Comparison of ENCODE assay signal across 11 cellular contexts in the genomic region with DNA sequence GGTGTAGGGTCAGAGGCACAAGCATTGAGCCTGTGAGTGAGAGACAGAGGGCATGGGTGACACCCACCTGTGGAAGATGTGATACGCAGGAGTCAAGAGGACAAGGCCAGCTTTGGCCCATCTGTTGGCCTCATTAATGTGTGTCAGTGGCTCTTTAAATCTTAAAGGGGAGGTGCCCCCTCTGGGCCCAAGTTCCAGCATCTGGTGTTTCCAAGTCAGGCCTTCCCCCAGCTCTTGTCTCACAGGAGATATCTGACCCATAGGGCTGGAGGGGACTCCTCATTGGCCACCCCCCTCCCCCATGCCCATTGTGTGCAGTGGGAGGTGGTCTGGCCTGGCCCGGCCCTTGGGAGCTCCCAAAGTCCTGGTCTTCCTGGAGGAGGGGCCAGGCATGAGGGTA. TPM values are rescaled to one million over a fixed set of nuclear protein-coding genes. Genes with fewer than 3 reads are reported as not detected.
DNase-seq lines count a peak whose midpoint lies in the region; ATAC-seq, FAIRE-seq and TF ChIP-seq lines count a peak whose summit lies in the region.
"Had no signal": no experiment of that assay in that cellular context is flagged by ENCODE, and none has a peak within 500 bp of the region (broad histone marks: within the 10 kb centered on the region; RNA-seq: fewer than 3 reads in every experiment).

No MANE protein-coding gene starts in this region.

- H3K27ac ChIP-seq in sigmoid colon (peak overlapping the region; percentile 77 to 98 (median 82)), left lung (peak overlapping the region in 1 of 2 donors; percentile 84)

- TF ChIP-seq POLR2A in GM12891 (IDR thresholded peaks at IDR 0.05; ENCODE audit: low read depth, low read length) = no peak
- no peak for TF ChIP-seq POLR2A in sigmoid colon (IDR thresholded peaks at IDR 0.05)

- peaks cover 22 to 41% (median 32%) of the 10 kb centered on the region in 3 donors for H3K4me1 Mint-ChIP-seq in T-cell

- ATAC-seq in T-cell (replicated peaks in 1 of 4) (no peak), HG03439 (IDR thresholded peaks at IDR 0.05; ENCODE audit: unreplicated experiment) (no peak), HG03571 (IDR thresholded peaks at IDR 0.05; ENCODE audit: unreplicated experiment) (no peak), left lung (no peak)
- ATAC-seq: HCT116 had no signal

- peaks cover 22 to 78% (median 43%) of the 10 kb centered on the region in 4 donors for H3K36me3 ChIP-seq in sigmoid colon
- H3K36me3 ChIP-seq in left lung = peaks cover 0 to 86% of the 10 kb centered on the region in 2 donors

- no peaks in the 10 kb centered on the region for H3K27me3 Mint-ChIP-seq in T-cell

- intact Hi-C loops in sigmoid colon (cut with DNase I) (no loop called here), left lung (cut with DNase I) (no loop called here)

- H3K4me3 ChIP-seq in foreskin fibroblast (ENCODE audit: low read depth in 1 of 2, low read length in 2 of 2) = no peak overlapping the region
- no peak overlapping the region for H3K4me3 ChIP-seq in sigmoid colon
- H3K4me3 ChIP-seq in left lung = peak overlapping the region in 1 of 2 donors; percentile 9

- peak; percentile 38 for FAIRE-seq in GM12891 (lab: Jason Lieb, UNC)

- peak overlapping the region; percentile 49 to 66 for H3K27ac Mint-ChIP-seq in T-cell
- H3K27ac Mint-ChIP-seq: nephron had no signal

- DNase-seq in GM12891 (ENCODE audit: insufficient read length, low spot score) (no peak), T-cell (no peak), foreskin fibroblast (peak; percentile 81 to 91), sigmoid colon (no peak), left lung (no peak), NCI-H146 (lab: John Stamatoyannopoulos, UW) (no peak)
- DNase-seq: erythroblast had no signal

- POLR2A ChIA-PET in T-cell (lab: Charles Lee) = interaction anchor here in 1 of 2 donors (0.6 kb wide), 1 partner anchor 301 kb away, joined by 3 read pairs; a partner anchor contains a TSS

- no peak overlapping the region for H3K4me3 Mint-ChIP-seq in T-cell
- H3K4me3 Mint-ChIP-seq: nephron had no signal

- H3K27me3 ChIP-seq in sigmoid colon = no peaks in the 10 kb centered on the region
- H3K27me3 ChIP-seq in left lung = no peaks in the 10 kb centered on the region

- TF ChIP-seq EP300 in sigmoid colon (IDR thresholded peaks at IDR 0.05) = no peak

- H3K9me3 Mint-ChIP-seq in T-cell = no peaks in the 10 kb centered on the region
- H3K9me3 Mint-ChIP-seq: nephron had no signal

- WGBS in sigmoid colon, 2 donors = 82 to 88% methylated on average over 2 of the region's 2 CpGs

- TF ChIP-seq CTCF in foreskin fibroblast (IDR thresholded peaks at IDR 0.05; ENCODE audit: low read depth, low read length) (no peak), sigmoid colon (IDR thresholded peaks at IDR 0.05) (no peak), left lung (IDR thresholded peaks at IDR 0.05) (no peak)

- H3K9me3 ChIP-seq in sigmoid colon (no peaks in the 10 kb centered on the region), left lung (no peaks in the 10 kb centered on the region)

- CTCF ChIA-PET in T-cell (lab: Charles Lee) = interaction anchor here (0.5 to 1.9 kb wide), 5 partner anchors 9 to 259 kb away, joined by 3 to 7 read pairs (median 6); a partner anchor contains a TSS

- peaks cover 17% of the 10 kb centered on the region for H3K36me3 Mint-ChIP-seq in T-cell

- H3K4me1 ChIP-seq in sigmoid colon (peaks cover 0 to 68% (median 56%) of the 10 kb centered on the region in 4 donors), left lung (peaks cover 8 to 53% of the 10 kb centered on the region in 2 donors)

TF ChIP-seq in GM12891, 5 proteins besides CTCF, POLR2A, EP300 and RAD21:
- no peak for TF ChIP-seq POU2F2 (IDR thresholded peaks at IDR 0.05; ENCODE audit: low read depth, low read length)
- no peak for TF ChIP-seq SPI1 (IDR thresholded peaks at IDR 0.05; ENCODE audit: low read depth, low read length)
- no peak for TF ChIP-seq TAF1 (IDR thresholded peaks at IDR 0.05; ENCODE audit: low read depth, low read length)
- no peak for TF ChIP-seq PAX5 (IDR thresholded peaks at IDR 0.05; ENCODE audit: insufficient read depth, low read length, severe bottlenecking)
- no peak for TF ChIP-seq POLR2AphosphoS5 (IDR thresholded peaks at IDR 0.05; ENCODE audit: low read depth, low read length)

RNA-seq across cellular contexts. Expression of a gene that starts 8.9 kb away (rescaled TPM):
- polyA plus RNA-seq in GM12891 (2012; ENCODE audit: low read depth, missing spikeins) = 0.09 TPM
- total RNA-seq in T-cell (1 to 10 TPM; 2.3 to 8.0 (median 3.6) TPM), sigmoid colon (under 1 TPM in 2 of 4 donors, not detected in 2; 0.54 to 0.71 TPM), left lung (1 to 10 TPM in 1 of 2 donors, not detected in 1; 2.0 TPM)
- polyA plus RNA-seq in sigmoid colon = 1 to 10 TPM in 1 of 3 donors, not detected in 2; 1.4 TPM

RNA-seq across cellular contexts. Expression of a gene that starts 10.8 kb away (rescaled TPM):
- 36.3 TPM for polyA plus RNA-seq in GM12891 (2012; ENCODE audit: low read depth, missing spikeins)
- 100 to 1,000 TPM; 115 to 170 (median 150) TPM for total RNA-seq in T-cell
- 100 to 1,000 TPM; 148 to 366 (median 194) TPM for total RNA-seq in sigmoid colon
- polyA plus RNA-seq in sigmoid colon = 10 to 100 TPM; 31.2 to 71.2 (median 71.2) TPM
- 100 to 1,000 TPM in 1 of 2 donors, 10 to 100 TPM in 1; 57.0 to 133 TPM for total RNA-seq in left lung

RNA-seq across cellular contexts. Expression of a gene that starts 14.3 kb away (rescaled TPM):
- 18.3 TPM for polyA plus RNA-seq in GM12891 (2012; ENCODE audit: low read depth, missing spikeins)
- total RNA-seq in T-cell (10 to 100 TPM; 36.3 to 72.9 (median 69.3) TPM), sigmoid colon (10 to 100 TPM; 61.2 to 96.7 (median 91.6) TPM), left lung (10 to 100 TPM; 47.1 to 57.5 TPM)
- polyA plus RNA-seq in sigmoid colon = 10 to 100 TPM; 34.0 to 63.3 (median 38.4) TPM

RNA-seq across cellular contexts. Expression of a gene that starts 16.4 kb away (rescaled TPM):
- polyA plus RNA-seq in GM12891 (2012; ENCODE audit: low read depth, missing spikeins) = 48.7 TPM
- total RNA-seq in T-cell (10 to 100 TPM; 32.5 to 36.9 (median 34.5) TPM), sigmoid colon (10 to 100 TPM; 24.9 to 61.0 (median 58.5) TPM), left lung (10 to 100 TPM; 21.7 to 32.3 TPM)
- 10 to 100 TPM; 30.7 to 52.6 (median 36.6) TPM for polyA plus RNA-seq in sigmoid colon

RNA-seq across cellular contexts. Expression of a gene that starts 27.3 kb away (rescaled TPM):
- 26.7 TPM for polyA plus RNA-seq in GM12891 (2012; ENCODE audit: low read depth, missing spikeins)
- 100 to 1,000 TPM in 2 of 5 donors, 10 to 100 TPM in 3; 60.8 to 110 (median 84.0) TPM for total RNA-seq in T-cell
- 10 to 100 TPM; 18.5 to 52.1 (median 26.3) TPM for total RNA-seq in sigmoid colon
- 10 to 100 TPM; 48.6 to 71.2 (median 71.0) TPM for polyA plus RNA-seq in sigmoid colon
- total RNA-seq in left lung = 100 to 1,000 TPM in 1 of 2 donors, 10 to 100 TPM in 1; 74.7 to 100 TPM

Comparison
In these comparisons a context has a peak if more than half of its experiments do, and no peak if none do; other contexts are left out.
1. DNase-seq: peak in foreskin fibroblast (2 of 2); none in GM12891 (single experiment), T-cell (0 of 34), sigmoid colon (single experiment), left lung (0 of 2) and NCI-H146 (single experiment).